In genomic region chr1:22204989-22205913, GRCh38 we compare ENCODE assay signal across 14 cellular contexts.
DNase-seq lines count a peak whose midpoint lies in the region; ATAC-seq, FAIRE-seq and TF ChIP-seq lines count a peak whose summit lies in the region.
"Had no signal": no experiment of that assay in that cellular context is flagged by ENCODE, and none has a peak within 500 bp of the region (broad histone marks: within the 10 kb centered on the region; RNA-seq: fewer than 3 reads in every experiment).

No MANE protein-coding gene starts in this region.

- no peak for FAIRE-seq in GM12878 (lab: Jason Lieb, UNC)
- FAIRE-seq: endometrium had no signal

- H3K9ac ChIP-seq in IMR-90 (ENCODE audit: low read depth, low read length) (no peak overlapping the region), GM12878 (ENCODE audit: control insufficient read depth, insufficient read depth, low read length) (no peak overlapping the region)

- no peak overlapping the region for H2BK15ac ChIP-seq in IMR-90 (ENCODE audit: low read depth, low read length)

- H3K9me3 ChIP-seq in IMR-90 (ENCODE audit: control insufficient read depth, insufficient read depth, low read length) (0 out of 2 replicates have a peak, but pooled peaks cover 2% of the 10 kb centered on the region), GM12878 (replicated peaks; ENCODE audit: control insufficient read depth, insufficient read depth, low read length) (no peaks in the 10 kb centered on the region), lung (ENCODE audit: control insufficient read depth in 2 of 2, insufficient read depth in 1 of 2, low read length in 1 of 2) (no peaks in the 10 kb centered on the region)

- no peak overlapping the region for H3K56ac ChIP-seq in IMR-90 (ENCODE audit: extremely low read depth, insufficient read depth, low read length)

- WGBS in IMR-90 (ENCODE audit: extremely low coverage in 2 of 2, insufficient read length in 1 of 2), 2 experiments = 60% methylated on average over 1 of the region's 15 CpGs; no CpG with 5 or more reads in 1 of the 2 experiments
- WGBS in GM12878 (ENCODE audit: insufficient coverage, insufficient replicate concordance, low lambda C conversion rate, missing lambda C conversion rate) = 26% methylated on average over 15 of the region's 15 CpGs
- WGBS in lung, 2 donors = 39 to 66% methylated on average over 15 of the region's 15 CpGs

- H3K4me2 ChIP-seq in IMR-90 (ENCODE audit: low read depth, low read length) = no peak overlapping the region
- no peak overlapping the region for H3K4me2 ChIP-seq in GM12878 (ENCODE audit: control insufficient read depth, insufficient read depth)

- H3K4me1 ChIP-seq in IMR-90 (ENCODE audit: control insufficient read depth, insufficient read depth, low read length) (no peaks in the 10 kb centered on the region), GM12878 (ENCODE audit: control insufficient read depth, insufficient read depth, low read length) (no peaks in the 10 kb centered on the region), lung (ENCODE audit: control insufficient read depth in 2 of 2, insufficient read depth in 2 of 2, low read length in 2 of 2) (peaks cover 0 to 9% of the 10 kb centered on the region in 2 donors)

- no peak overlapping the region for H4K91ac ChIP-seq in IMR-90 (ENCODE audit: insufficient read depth, low read depth, low read length)

- H3K18ac ChIP-seq in IMR-90 (ENCODE audit: low read depth, low read length) = no peak overlapping the region

- RAD21 ChIA-PET in GM12878 (lab: Charles Lee; ENCODE audit: unreplicated experiment) = no interaction called here

- ATAC-seq in IMR-90 (ENCODE audit: low read depth) (peak; percentile 29; the same call in 1 of the 2 replicates), GM12878 (no peak), lung (ENCODE audit: insufficient read depth, low FRiP score) (no peak), HG03097 (IDR thresholded peaks at IDR 0.05; ENCODE audit: low FRiP score, unreplicated experiment) (no peak), GM18502 (IDR thresholded peaks at IDR 0.05; ENCODE audit: poor library complexity, unreplicated experiment) (no peak)

- H3K36me3 ChIP-seq in IMR-90 (ENCODE audit: control insufficient read depth, insufficient read depth, low read length) (no peaks in the 10 kb centered on the region), GM12878 (ENCODE audit: control insufficient read depth in 2 of 2, insufficient read depth in 2 of 2, low read length in 1 of 2) (no peaks in the 10 kb centered on the region), lung (ENCODE audit: control insufficient read depth in 2 of 2, insufficient read depth in 2 of 2, low read length in 2 of 2) (no peaks in the 10 kb centered on the region)
- H3K36me3 ChIP-seq: brain microvascular endothelial cell had no signal

- no peak overlapping the region for H3K23ac ChIP-seq in IMR-90 (ENCODE audit: low read depth, low read length)

- H3K79me2 ChIP-seq in GM12878 (ENCODE audit: control insufficient read depth, insufficient read depth, low read length) = no peaks in the 10 kb centered on the region

- no peak for TF ChIP-seq EP300 in GM12878 (IDR thresholded peaks at IDR 0.05; ENCODE audit: borderline replicate concordance in 1 of 2, control insufficient read depth in 1 of 2, low read depth in 2 of 2, low read length in 2 of 2)

- no peak overlapping the region for H2BK20ac ChIP-seq in IMR-90 (ENCODE audit: low read depth, low read length)

- H3K27me3 ChIP-seq in IMR-90 (ENCODE audit: control insufficient read depth, insufficient read depth, low read length) = peaks cover 67% of the 10 kb centered on the region
- peaks cover 1 to 5% of the 10 kb centered on the region in 2 experiments; a peak in 3 of 4 replicates for H3K27me3 ChIP-seq in GM12878 (replicated peaks in 1 of 2; ENCODE audit: control insufficient read depth in 2 of 2, insufficient read depth in 2 of 2, low read length in 1 of 2)
- no peaks in the 10 kb centered on the region for H3K27me3 ChIP-seq in lung (ENCODE audit: control insufficient read depth, insufficient read depth)

- intact Hi-C loops in IMR-90 (cut with micrococcal nuclease) (no loop called here), GM12878 (cut with micrococcal nuclease; ENCODE audit: unreplicated experiment) (no loop called here)

- H3K4me3 ChIP-seq in IMR-90 (ENCODE audit: insufficient read depth, low read depth, low read length) = no peak overlapping the region
- no peak overlapping the region for H3K4me3 ChIP-seq in GM12878
- H3K4me3 ChIP-seq in lung = no peak overlapping the region

- no peaks in the 10 kb centered on the region for H3K9me1 ChIP-seq in IMR-90 (ENCODE audit: insufficient read depth, low read length)

- BruUV-seq in IMR-90 (replicated peaks; lab: Mats Ljungman, UMichigan) = no TSS peak
- BruUV-seq in GM12878 (replicated peaks; lab: Mats Ljungman, UMichigan) = no TSS peak

- H3K79me1 ChIP-seq in IMR-90 (ENCODE audit: low read depth in 1 of 2, low read length in 2 of 2) = no peaks in the 10 kb centered on the region

- TF ChIP-seq RAD21 in IMR-90 (IDR thresholded peaks at IDR 0.05; ENCODE audit: low read length) (no peak), GM12878 (IDR thresholded peaks at IDR 0.05; ENCODE audit: insufficient read depth, low read depth, low read length) (no peak)

- H4K20me1 ChIP-seq in IMR-90 (ENCODE audit: insufficient read depth, low read length) (no peaks in the 10 kb centered on the region), GM12878 (ENCODE audit: control insufficient read depth, insufficient read depth) (no peaks in the 10 kb centered on the region)

- H3K4ac ChIP-seq in IMR-90 (ENCODE audit: low read depth, low read length) = no peak overlapping the region

- POLR2A ChIA-PET in IMR-90 (lab: Charles Lee; ENCODE audit: unreplicated experiment) = no interaction called here
- POLR2A ChIA-PET in GM12878 (lab: Charles Lee) = no interaction called here

- no peak overlapping the region for H2BK120ac ChIP-seq in IMR-90 (ENCODE audit: low read depth, low read length)

- DNase-seq in AG09319 (ENCODE audit: extremely low read depth, low read depth) = peak; percentile 3
- no peak for DNase-seq in IMR-90
- no peak for DNase-seq in GM12878 (ENCODE audit: low read depth, low spot score)
- DNase-seq in lung (ENCODE audit: low spot score) = peak; percentile 49
- DNase-seq in stimulated activated CD4-positive, alpha-beta T cell treated with anti-CD3 and anti-CD28 coated beads, Interleukin-1b, Interleukin-23, amount 100 ng/mL, for 48 hours = no peak
- DNase-seq in NCI-H345 treated with DMSO at 0.1 percent for 48 hours (lab: John Stamatoyannopoulos, UW; ENCODE audit: unreplicated experiment) = no peak
- DNase-seq: activated naive CD4-positive, alpha-beta T cell; brain microvascular endothelial cell; DMS53; NCI-H1048; NCI-H226 had no signal

- no peak overlapping the region for H2AFZ ChIP-seq in IMR-90 (replicated peaks; ENCODE audit: low read length, poor library complexity)
- H2AFZ ChIP-seq in GM12878 (ENCODE audit: control insufficient read depth, low read depth, low read length) = no peak overlapping the region

- dilution Hi-C loops in IMR-90 (cut with HindIII; ENCODE audit: low sequenced_read_pairs, unreplicated experiment) = no loop called here

- TF ChIP-seq POLR2A in IMR-90 (IDR thresholded peaks at IDR 0.05; ENCODE audit: low read depth, low read length) (no peak), GM12878 (IDR thresholded peaks at IDR 0.05; ENCODE audit: low read depth, low read length) (no peak)

- H3K27ac ChIP-seq in IMR-90 (ENCODE audit: insufficient read depth, low read length) (no peak overlapping the region), GM12878 (ENCODE audit: control insufficient read depth, insufficient read depth) (no peak overlapping the region), lung (ENCODE audit: low read depth in 1 of 2, low read length in 1 of 2) (no peak overlapping the region)
- H3K27ac ChIP-seq: brain microvascular endothelial cell had no signal

- SMC1A ChIA-PET in GM12878 (lab: Charles Lee; ENCODE audit: uncharacterized antibody, unreplicated experiment) = no interaction called here

- no peak overlapping the region for H4K8ac ChIP-seq in IMR-90 (ENCODE audit: low read depth in 2 of 2, low read length in 2 of 2)

- peak overlapping the region; percentile 6 for H2AK9ac ChIP-seq in IMR-90 (replicated peaks; ENCODE audit: low read depth, low read length, poor library complexity)

- no peak overlapping the region for H2BK5ac ChIP-seq in IMR-90 (ENCODE audit: low read depth, low read length, poor library complexity, severe bottlenecking)

- H2AK5ac ChIP-seq in IMR-90 (ENCODE audit: low read depth, low read length) = no peak overlapping the region

- H4K5ac ChIP-seq in IMR-90 (ENCODE audit: low read depth, low read length) = no peak overlapping the region

- H3K14ac ChIP-seq in IMR-90 (replicated peaks; ENCODE audit: low read depth, low read length) = no peak overlapping the region

- CTCF ChIA-PET in IMR-90 (lab: Yijun Ruan, JAX) = no interaction called here
- CTCF ChIA-PET in GM12878 (lab: Yijun Ruan, JAX) = interaction anchor here (0.6 kb wide), 1 partner anchor 25 kb away, joined by 3 read pairs; no protein-coding TSS in a partner anchor

- in situ Hi-C loops in IMR-90 (cut with MboI; ENCODE audit: low sequenced_read_pairs) = no loop called here
- in situ Hi-C loops in GM12878 (cut with MboI) = no loop called here

- TF ChIP-seq CTCF in AG09319 (IDR thresholded peaks at IDR 0.05; ENCODE audit: low read depth, low read length) = no peak
- no peak for TF ChIP-seq CTCF in IMR-90 (conservative IDR thresholded peaks at IDR 0.05; ENCODE audit: low read depth, low read length)
- no peak for TF ChIP-seq CTCF in GM12878 (IDR thresholded peaks at IDR 0.05 in 2 of 3, conservative IDR thresholded peaks at IDR 0.05 in 1 of 3; ENCODE audit: control insufficient read depth in 2 of 3, extremely low read depth in 1 of 3, insufficient read depth in 1 of 3, low read depth in 3 of 3, low read length in 3 of 3)
- no peak for TF ChIP-seq CTCF in lung (IDR thresholded peaks at IDR 0.05; ENCODE audit: control extremely low read depth, extremely low read depth)

TF ChIP-seq in IMR-90, 13 proteins besides CTCF, POLR2A, EP300 and RAD21 (continues in another document):
- TF ChIP-seq RFX5 (IDR thresholded peaks at IDR 0.05; ENCODE audit: low read depth, low read length) = no peak

TF ChIP-seq in GM12878, 131 proteins besides CTCF, POLR2A, EP300 and RAD21:
- TF ChIP-seq YY1 (IDR thresholded peaks at IDR 0.05; ENCODE audit: low read depth, low read length) (no peak), SUPT20H (IDR thresholded peaks at IDR 0.05; ENCODE audit: borderline replicate concordance, control insufficient read depth, low read depth, low read length) (no peak), ZNF24 (IDR thresholded peaks at IDR 0.05) (peak; percentile 44; the same call in 1 of the 2 replicates), HDGF (IDR thresholded peaks at IDR 0.05) (no peak), SREBF1 (IDR thresholded peaks at IDR 0.05; ENCODE audit: low read length) (no peak)

Comparison
In these comparisons a context has a peak if more than half of its experiments do, and no peak if none do; other contexts are left out.
1. DNase-seq: peak in AG09319 (single experiment) and lung (single experiment); none in IMR-90 (single experiment), GM12878 (single experiment), stimulated activated CD4-positive, alpha-beta T cell treated with anti-CD3 and anti-CD28 coated beads, Interleukin-1b, Interleukin-23, amount 100 ng/mL, for 48 hours (single experiment) and NCI-H345 treated with DMSO at 0.1 percent for 48 hours (single experiment).